ENCODE assay signal across 35 cellular contexts in the genomic region with DNA sequence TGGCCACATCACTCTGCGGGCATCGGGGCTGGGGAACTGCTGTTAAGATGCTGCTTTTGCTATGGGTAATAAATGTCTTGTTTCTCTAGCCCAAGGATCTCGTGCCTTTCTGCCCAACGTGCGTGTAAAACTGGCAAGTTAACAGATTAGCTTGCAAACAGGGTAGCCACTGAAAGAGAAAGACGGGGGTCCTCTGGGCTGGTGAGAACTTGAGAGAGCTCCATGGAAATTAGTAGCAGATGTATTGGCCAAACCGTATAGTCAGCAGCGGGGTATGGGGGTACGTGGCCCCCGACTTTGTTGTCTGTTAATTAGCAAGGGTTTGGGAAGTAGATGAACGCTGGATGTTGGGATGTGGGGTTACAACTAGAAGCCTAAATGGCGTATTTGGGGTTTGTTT.
"Had no signal": no experiment of that assay in that cellular context is flagged by ENCODE, and none has a peak within 500 bp of the region (broad histone marks: within the 10 kb centered on the region; RNA-seq: fewer than 3 reads in every experiment).

No MANE protein-coding gene starts in this region.

- H3K36me3 ChIP-seq: adrenal gland, brain microvascular endothelial cell, breast epithelium had no signal

- H3K36me3 Mint-ChIP-seq: activated naive CD4-positive, alpha-beta T cell treated with anti-CD3 and anti-CD28 coated beads, Interleukin-2, amount 50 U/mL, for 24 hours; activated naive CD8-positive, alpha-beta T cell; T-cell had no signal

- H3K27me3 ChIP-seq: adrenal gland, body of pancreas, brain microvascular endothelial cell had no signal

- H3K4me1 Mint-ChIP-seq: activated CD4-positive, alpha-beta T cell treated with anti-CD3 and anti-CD28 coated beads for 36 hours; activated naive CD4-positive, alpha-beta T cell treated with anti-CD3 and anti-CD28 coated beads, Interleukin-2, amount 50 U/mL, for 24 hours; T-helper 17 cell; WTC11 had no signal

- H3K4me3 ChIP-seq: adrenal gland, body of pancreas, breast epithelium had no signal

- H3K27ac Mint-ChIP-seq: activated CD4-positive, alpha-beta memory T cell treated with anti-CD3 and anti-CD28 coated beads, Interleukin-2, amount 10 ng/mL, durations not matched to agents 7 days and 5 days; activated CD4-positive, alpha-beta T cell treated with anti-CD3 and anti-CD28 coated beads for 36 hours; activated CD4-positive, alpha-beta T cell treated with anti-CD3 and anti-CD28 coated beads, Interleukin-2, amount 10 ng/mL, durations not matched to agents 7 days and 5 days; activated CD8-positive, alpha-beta memory T cell treated with anti-CD3 and anti-CD28 coated beads, Interleukin-2, amount 10 ng/mL, durations not matched to agents 7 days and 5 days; activated CD8-positive, alpha-beta T cell treated with anti-CD3 and anti-CD28 coated beads, Interleukin-2, amount 10 ng/mL, durations not matched to agents 7 days and 5 days; activated naive CD4-positive, alpha-beta T cell treated with anti-CD3 and anti-CD28 coated beads for 36 hours; activated naive CD4-positive, alpha-beta T cell treated with anti-CD3 and anti-CD28 coated beads, Interleukin-2, amount 50 U/mL, for 24 hours; activated naive CD8-positive, alpha-beta T cell; activated naive CD8-positive, alpha-beta T cell treated with anti-CD3 and anti-CD28 coated beads, Interleukin-2, amount 10 ng/mL, durations not matched to agents 7 days and 5 days; activated T-cell treated with anti-CD3 and anti-CD28 coated beads, Interleukin-2, amount 50 U/mL, for 24 hours; activated T-helper 2 cell treated with anti-CD3 and anti-CD28 coated beads, Interferon-gamma antibody, Interleukin-2, Interleukin-4, amounts not matched to agents 10 μg/mL and 5 μg/mL and 100 μg/mL, durations not matched to agents 14 hours and 24 hours and 36 hours; T-cell; T-helper 17 cell; WTC11 had no signal

- H3K27ac ChIP-seq: adrenal gland, body of pancreas, brain microvascular endothelial cell, breast epithelium, VCaP had no signal

- H3K27me3 Mint-ChIP-seq: activated CD4-positive, alpha-beta memory T cell treated with anti-CD3 and anti-CD28 coated beads, Interleukin-2, amount 10 ng/mL, durations not matched to agents 7 days and 5 days; activated CD8-positive, alpha-beta memory T cell treated with anti-CD3 and anti-CD28 coated beads, Interleukin-2, amount 10 ng/mL, durations not matched to agents 7 days and 5 days; activated naive CD8-positive, alpha-beta T cell treated with anti-CD3 and anti-CD28 coated beads, Interleukin-2, amount 10 ng/mL, durations not matched to agents 7 days and 5 days had no signal

- H3K4me1 ChIP-seq: adrenal gland, body of pancreas, breast epithelium had no signal

- FAIRE-seq: astrocyte, TTC549 had no signal

- H3K4me3 Mint-ChIP-seq: activated CD4-positive, alpha-beta memory T cell treated with anti-CD3 and anti-CD28 coated beads, Interleukin-2, amount 10 ng/mL, durations not matched to agents 7 days and 5 days; activated CD4-positive, alpha-beta T cell treated with anti-CD3 and anti-CD28 coated beads for 36 hours; activated CD4-positive, alpha-beta T cell treated with anti-CD3 and anti-CD28 coated beads, Interleukin-2, amount 10 ng/mL, durations not matched to agents 7 days and 5 days; activated CD8-positive, alpha-beta memory T cell treated with anti-CD3 and anti-CD28 coated beads, Interleukin-2, amount 10 ng/mL, durations not matched to agents 7 days and 5 days; activated CD8-positive, alpha-beta T cell treated with anti-CD3 and anti-CD28 coated beads, Interleukin-2, amount 10 ng/mL, durations not matched to agents 7 days and 5 days; activated naive CD4-positive, alpha-beta T cell treated with anti-CD3 and anti-CD28 coated beads for 36 hours; activated naive CD4-positive, alpha-beta T cell treated with anti-CD3 and anti-CD28 coated beads, Interleukin-2, amount 50 U/mL, for 24 hours; activated naive CD8-positive, alpha-beta T cell; activated naive CD8-positive, alpha-beta T cell treated with anti-CD3 and anti-CD28 coated beads, Interleukin-2, amount 10 ng/mL, durations not matched to agents 7 days and 5 days; activated T-cell treated with anti-CD3 and anti-CD28 coated beads, Interleukin-2, amount 50 U/mL, for 24 hours; T-cell; T-helper 17 cell; WTC11 had no signal

- DNase-seq: activated CD4-positive, alpha-beta memory T cell treated with anti-CD3 and anti-CD28 coated beads, Interleukin-2, amount 10 ng/mL, durations not matched to agents 7 days and 5 days; activated CD4-positive, alpha-beta T cell treated with anti-CD3 and anti-CD28 coated beads for 1 hour; activated CD4-positive, alpha-beta T cell treated with anti-CD3 and anti-CD28 coated beads for 36 hours; activated CD4-positive, alpha-beta T cell treated with anti-CD3 and anti-CD28 coated beads for 48 hours; activated CD4-positive, alpha-beta T cell treated with anti-CD3 and anti-CD28 coated beads, Interleukin-2, amount 10 ng/mL, durations not matched to agents 7 days and 5 days; activated CD4-positive, alpha-beta T cell treated with anti-CD3 and anti-CD28 coated beads, Interleukin-2, amount 50 U/mL, for 48 hours; activated CD4-positive, CD25-positive, alpha-beta regulatory T cell; activated CD8-positive, alpha-beta memory T cell treated with anti-CD3 and anti-CD28 coated beads for 24 hours; activated CD8-positive, alpha-beta memory T cell treated with anti-CD3 and anti-CD28 coated beads, Interleukin-2, amount 10 ng/mL, durations not matched to agents 7 days and 5 days; activated CD8-positive, alpha-beta memory T cell treated with anti-CD3 and anti-CD28 coated beads, Interleukin-2, amount 50 U/mL, for 48 hours; activated CD8-positive, alpha-beta T cell treated with anti-CD3 and anti-CD28 coated beads, Interleukin-2, amount 10 ng/mL, durations not matched to agents 7 days and 5 days; activated effector memory CD4-positive, alpha-beta T cell treated with Interleukin-2 at 50 U/mL for 16 hours; activated gamma-delta T cell; activated naive CD4-positive, alpha-beta T cell treated with anti-CD3 and anti-CD28 coated beads for 36 hours; activated naive CD8-positive, alpha-beta T cell treated with anti-CD3 and anti-CD28 coated beads, Interleukin-2, amount 10 ng/mL, durations not matched to agents 7 days and 5 days; activated T-cell treated with anti-CD3 and anti-CD28 coated beads, Interleukin-2, amount 50 U/mL, for 24 hours; activated T-cell treated with anti-CD3 and anti-CD28 coated beads, Interleukin-2, amount 50 U/mL, for 48 hours; adrenal gland; amniotic stem cell; aorta; body of pancreas; brain microvascular endothelial cell; central memory CD4-positive, alpha-beta T cell; T-cell; T-helper 17 cell; T1000 had no signal

- H3K9me3 ChIP-seq: adrenal gland, body of pancreas had no signal

- ATAC-seq: activated CD4-positive, alpha-beta T cell treated with anti-CD3 and anti-CD28 coated beads for 36 hours; activated CD4-positive, CD25-positive, alpha-beta regulatory T cell treated with anti-CD3 and anti-CD28 coated beads, Interleukin-2, amount 50 U/mL, for 24 hours; activated CD8-positive, alpha-beta memory T cell treated with anti-CD3 and anti-CD28 coated beads, Interleukin-2, amount 10 ng/mL, durations not matched to agents 7 days and 5 days; activated CD8-positive, alpha-beta T cell treated with anti-CD3 and anti-CD28 coated beads, Interleukin-2, amount 10 ng/mL, durations not matched to agents 7 days and 5 days; body of pancreas; T-cell; T-helper 17 cell; WTC11 had no signal

- H3K9me3 Mint-ChIP-seq: activated naive CD4-positive, alpha-beta T cell treated with anti-CD3 and anti-CD28 coated beads, Interleukin-2, amount 50 U/mL, for 24 hours had no signal
